ENCODE assay signal across 8 cellular contexts in the genomic region with DNA sequence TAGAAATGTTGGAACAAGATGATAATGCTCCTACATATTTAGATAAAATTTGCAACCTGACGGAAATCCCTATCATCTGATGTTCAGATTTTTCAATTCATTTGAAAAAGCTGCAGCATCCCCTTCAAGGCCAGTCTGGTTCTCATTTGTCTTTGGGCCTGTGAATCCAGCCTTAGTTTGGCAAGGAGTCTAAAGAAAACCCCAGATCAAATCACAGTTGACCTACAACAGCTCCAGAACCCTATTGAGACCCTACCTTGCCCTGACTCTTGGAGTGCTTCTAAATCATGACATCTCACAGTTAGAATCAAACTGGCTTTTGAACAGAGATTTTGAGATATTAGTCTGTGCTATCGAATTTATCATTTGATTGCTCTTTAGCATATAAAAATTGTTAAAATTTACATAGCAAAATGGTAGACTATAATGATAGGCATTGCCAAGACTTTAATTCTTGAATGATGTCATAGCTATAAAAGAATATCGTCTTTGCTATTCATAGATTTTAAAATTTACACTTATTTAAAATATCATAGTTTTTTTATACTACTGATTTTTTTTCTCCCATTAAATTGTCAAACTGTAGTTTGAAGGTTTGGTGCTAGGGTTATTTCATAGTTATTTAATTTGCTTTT. TPM values are rescaled to one million over a fixed set of nuclear protein-coding genes. Genes with fewer than 3 reads are reported as not detected.
DNase-seq lines count a peak whose midpoint lies in the region; ATAC-seq, FAIRE-seq and TF ChIP-seq lines count a peak whose summit lies in the region.

No MANE protein-coding gene starts in this region.

- no peak for ATAC-seq in SK-N-SH treated with all-trans-retinoic acid at 6 μM for 48 hours
- no peak for ATAC-seq in activated naive CD4-positive, alpha-beta T cell treated with anti-CD3 and anti-CD28 coated beads, Interleukin-2, amount 50 U/mL, for 72 hours
- ATAC-seq in GM21367 (IDR thresholded peaks at IDR 0.05; ENCODE audit: unreplicated experiment) = no peak

- peak overlapping the region; percentile 75; the same call in 1 of the 2 replicates for H3K9ac ChIP-seq in SK-N-SH
- peak overlapping the region; percentile 93 to 99 for H3K9ac ChIP-seq in kidney (ENCODE audit: low read length in 2 of 2)

- TF ChIP-seq RAD21 in SK-N-SH (IDR thresholded peaks at IDR 0.05; ENCODE audit: low read length) = no peak

- H3K36me3 Mint-ChIP-seq in activated naive CD4-positive, alpha-beta T cell treated with anti-CD3 and anti-CD28 coated beads, Interleukin-2, amount 50 U/mL, for 72 hours = peaks cover 7 to 19% of the 10 kb centered on the region in 2 donors

- peak overlapping the region; percentile 75 to 96 for H3K4me3 ChIP-seq in SK-N-SH (ENCODE audit: low read depth in 2 of 2, low read length in 1 of 2)
- H3K4me3 ChIP-seq in kidney (ENCODE audit: low read length in 2 of 2) = peak overlapping the region; percentile 95 to 96

- TF ChIP-seq CTCF in SK-N-SH (IDR thresholded peaks at IDR 0.05) (no peak), kidney (IDR thresholded peaks at IDR 0.05; ENCODE audit: borderline replicate concordance, extremely low read depth, insufficient read depth) (no peak)

- peaks cover 24% of the 10 kb centered on the region for H3F3A ChIP-seq in SK-N-SH (replicated peaks; ENCODE audit: insufficient read depth)

- H3K27ac ChIP-seq in SK-N-SH (ENCODE audit: low read depth in 2 of 2, low read length in 1 of 2) = no peak overlapping the region; a peak in 1 of 4 replicates
- H3K27ac ChIP-seq in kidney (ENCODE audit: low read depth in 2 of 2, low read length in 2 of 2) = peak overlapping the region; percentile 99

- FAIRE-seq in kidney (lab: Jason Lieb, UNC) = peak; percentile 35

- CTCF ChIA-PET in SK-N-SH (lab: Yijun Ruan, JAX) = interaction anchor here (0.6 to 3.4 kb wide), 9 partner anchors 24 to 606 kb away, joined by 3 to 33 read pairs (median 6); a partner anchor contains a TSS

- H3K4me2 ChIP-seq in SK-N-SH = peak overlapping the region; percentile 95

- H3K79me2 ChIP-seq in SK-N-SH (ENCODE audit: insufficient read depth) = peaks cover 31% of the 10 kb centered on the region

- no peaks in the 10 kb centered on the region for H3K36me3 ChIP-seq in SK-N-SH (replicated peaks in 1 of 2; ENCODE audit: control insufficient read depth in 1 of 2, insufficient read depth in 2 of 2, low read length in 1 of 2)
- H3K36me3 ChIP-seq in kidney (ENCODE audit: control insufficient read depth in 1 of 2, insufficient read depth in 2 of 2, low read length in 2 of 2) = no peaks in the 10 kb centered on the region

- peaks cover 8% of the 10 kb centered on the region; the same call in 1 of the 2 replicates for H4K20me1 ChIP-seq in SK-N-SH (ENCODE audit: insufficient read depth)

- intact Hi-C loops in kidney (cut with DNase I) = no loop called here

- H3K9me3 Mint-ChIP-seq in activated naive CD4-positive, alpha-beta T cell treated with anti-CD3 and anti-CD28 coated beads, Interleukin-2, amount 50 U/mL, for 72 hours = no peaks in the 10 kb centered on the region

- 66% methylated on average over 3 of the region's 3 CpGs for WGBS in SK-N-SH (ENCODE audit: low lambda C conversion rate)

- no peak for TF ChIP-seq EP300 in SK-N-SH (IDR thresholded peaks at IDR 0.05; ENCODE audit: borderline replicate concordance in 1 of 2, low read depth in 1 of 2, low read length in 1 of 2)

- peak overlapping the region; percentile 86 to 95 for H3K27ac Mint-ChIP-seq in activated naive CD4-positive, alpha-beta T cell treated with anti-CD3 and anti-CD28 coated beads, Interleukin-2, amount 50 U/mL, for 72 hours

- H3K4me1 ChIP-seq in SK-N-SH (ENCODE audit: control insufficient read depth in 1 of 2, insufficient read depth in 2 of 2, low read depth in 1 of 2, low read length in 1 of 2) (peaks cover 12 to 32% of the 10 kb centered on the region in 2 experiments; a peak in 3 of 4 replicates), kidney (ENCODE audit: control insufficient read depth in 1 of 2, insufficient read depth in 1 of 2, low read depth in 1 of 2, low read length in 2 of 2) (peaks cover 4 to 17% of the 10 kb centered on the region in 2 donors)

- DNase-seq in SK-N-SH (peak; percentile 16), kidney (no peak), superior temporal gyrus (ENCODE audit: extremely low spot score) (peak; percentile 50), KBM-7 (no peak)
- DNase-seq in activated naive CD4-positive, alpha-beta T cell treated with anti-CD3 and anti-CD28 coated beads, Interleukin-2, amount 50 U/mL, for 72 hours (ENCODE audit: low spot score in 2 of 2) = no peak
- DNase-seq in stimulated activated naive CD4-positive, alpha-beta T cell treated with Interleukin-2 at 50 U/mL for 16 hours (lab: John Stamatoyannopoulos, UW) = no peak

- H3K9me2 ChIP-seq in SK-N-SH = no peaks in the 10 kb centered on the region

- in situ Hi-C loops in KBM-7 (cut with MboI; ENCODE audit: low pct_unique_long_range_greater_than_20kb, low sequenced_read_pairs) = no loop called here

- peak overlapping the region; percentile 81; the same call in 1 of the 2 replicates for H2AFZ ChIP-seq in SK-N-SH (ENCODE audit: low read depth)

- H3K9me3 ChIP-seq in SK-N-SH (no peaks in the 10 kb centered on the region), kidney (ENCODE audit: control insufficient read depth in 1 of 2, low read length in 2 of 2) (no peaks in the 10 kb centered on the region)

- POLR2A ChIA-PET in SK-N-SH (lab: Yijun Ruan, JAX) = interaction anchor here (1.2 kb wide), 1 partner anchor 251 kb away, joined by 3 read pairs; a partner anchor contains a TSS

- H3K27me3 ChIP-seq in SK-N-SH (ENCODE audit: insufficient read depth) = no peaks in the 10 kb centered on the region

TF ChIP-seq in SK-N-SH, 30 proteins besides CTCF, POLR2A, EP300 and RAD21 (continues in another document):
- no peak for TF ChIP-seq SMC3 (IDR thresholded peaks at IDR 0.05; ENCODE audit: low read depth, low read length)
- TF ChIP-seq, protein P1, sequence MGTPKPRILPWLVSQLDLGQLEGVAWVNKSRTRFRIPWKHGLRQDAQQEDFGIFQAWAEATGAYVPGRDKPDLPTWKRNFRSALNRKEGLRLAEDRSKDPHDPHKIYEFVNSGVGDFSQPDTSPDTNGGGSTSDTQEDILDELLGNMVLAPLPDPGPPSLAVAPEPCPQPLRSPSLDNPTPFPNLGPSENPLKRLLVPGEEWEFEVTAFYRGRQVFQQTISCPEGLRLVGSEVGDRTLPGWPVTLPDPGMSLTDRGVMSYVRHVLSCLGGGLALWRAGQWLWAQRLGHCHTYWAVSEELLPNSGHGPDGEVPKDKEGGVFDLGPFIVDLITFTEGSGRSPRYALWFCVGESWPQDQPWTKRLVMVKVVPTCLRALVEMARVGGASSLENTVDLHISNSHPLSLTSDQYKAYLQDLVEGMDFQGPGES (IDR thresholded peaks at IDR 0.05; ENCODE audit: low read depth, low read length) = no peak
- TF ChIP-seq FOXJ3 (CRISPR knock-in tag; IDR thresholded peaks at IDR 0.05) = no peak
- TF ChIP-seq, protein P2, sequence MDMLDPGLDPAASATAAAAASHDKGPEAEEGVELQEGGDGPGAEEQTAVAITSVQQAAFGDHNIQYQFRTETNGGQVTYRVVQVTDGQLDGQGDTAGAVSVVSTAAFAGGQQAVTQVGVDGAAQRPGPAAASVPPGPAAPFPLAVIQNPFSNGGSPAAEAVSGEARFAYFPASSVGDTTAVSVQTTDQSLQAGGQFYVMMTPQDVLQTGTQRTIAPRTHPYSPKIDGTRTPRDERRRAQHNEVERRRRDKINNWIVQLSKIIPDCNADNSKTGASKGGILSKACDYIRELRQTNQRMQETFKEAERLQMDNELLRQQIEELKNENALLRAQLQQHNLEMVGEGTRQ (IDR thresholded peaks at IDR 0.05; ENCODE audit: borderline replicate concordance, low read depth, low read length) = no peak
- no peak for TF ChIP-seq RFX5 (IDR thresholded peaks at IDR 0.05; ENCODE audit: low read length)
- no peak for TF ChIP-seq TCF12 (IDR thresholded peaks at IDR 0.05)
- TF ChIP-seq CHD2 (IDR thresholded peaks at IDR 0.05; ENCODE audit: low read length, partially characterized antibody) = no peak
- no peak for TF ChIP-seq FOXM1 (IDR thresholded peaks at IDR 0.05; ENCODE audit: low read depth)

TF ChIP-seq in SK-N-SH treated with all-trans-retinoic acid at 6 μM for 48 hours, 23 proteins besides CTCF, POLR2A, EP300 and RAD21 (continues in another document):
- TF ChIP-seq ARNTL (CRISPR knock-in tag; IDR thresholded peaks at IDR 0.05; ENCODE audit: borderline replicate concordance, low read depth) = no peak
- no peak for TF ChIP-seq PPARA (CRISPR knock-in tag; IDR thresholded peaks at IDR 0.05; ENCODE audit: borderline replicate concordance)
- no peak for TF ChIP-seq ESRRG (CRISPR knock-in tag; IDR thresholded peaks at IDR 0.05)
- TF ChIP-seq ZFP30 (CRISPR knock-in tag; IDR thresholded peaks at IDR 0.05) = no peak
- TF ChIP-seq, protein P3, sequence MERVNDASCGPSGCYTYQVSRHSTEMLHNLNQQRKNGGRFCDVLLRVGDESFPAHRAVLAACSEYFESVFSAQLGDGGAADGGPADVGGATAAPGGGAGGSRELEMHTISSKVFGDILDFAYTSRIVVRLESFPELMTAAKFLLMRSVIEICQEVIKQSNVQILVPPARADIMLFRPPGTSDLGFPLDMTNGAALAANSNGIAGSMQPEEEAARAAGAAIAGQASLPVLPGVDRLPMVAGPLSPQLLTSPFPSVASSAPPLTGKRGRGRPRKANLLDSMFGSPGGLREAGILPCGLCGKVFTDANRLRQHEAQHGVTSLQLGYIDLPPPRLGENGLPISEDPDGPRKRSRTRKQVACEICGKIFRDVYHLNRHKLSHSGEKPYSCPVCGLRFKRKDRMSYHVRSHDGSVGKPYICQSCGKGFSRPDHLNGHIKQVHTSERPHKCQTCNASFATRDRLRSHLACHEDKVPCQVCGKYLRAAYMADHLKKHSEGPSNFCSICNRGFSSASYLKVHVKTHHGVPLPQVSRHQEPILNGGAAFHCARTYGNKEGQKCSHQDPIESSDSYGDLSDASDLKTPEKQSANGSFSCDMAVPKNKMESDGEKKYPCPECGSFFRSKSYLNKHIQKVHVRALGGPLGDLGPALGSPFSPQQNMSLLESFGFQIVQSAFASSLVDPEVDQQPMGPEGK (CRISPR knock-in tag; IDR thresholded peaks at IDR 0.05; ENCODE audit: borderline replicate concordance) = no peak
- TF ChIP-seq BACH2 (CRISPR knock-in tag; IDR thresholded peaks at IDR 0.05; ENCODE audit: borderline replicate concordance) = no peak
- no peak for TF ChIP-seq SNAI2 (CRISPR knock-in tag; IDR thresholded peaks at IDR 0.05)
- TF ChIP-seq ZNF70 (CRISPR knock-in tag; IDR thresholded peaks at IDR 0.05) = no peak

RNA-seq across cellular contexts. Expression of a gene that starts 2.2 kb away (rescaled TPM):
- polyA plus RNA-seq in SK-N-SH (2012; rRNA removed) (5.4 and 6.1 TPM in 2 replicates), kidney (ENCODE audit: insufficient read depth, low read depth, low replicate concordance) (36.6 TPM)
- 7.9 and 8.7 TPM in 2 replicates for polyA plus RNA-seq in SK-N-SH (2012; cell fraction: cytosol; rRNA removed)
- polyA plus RNA-seq in SK-N-SH (2012; cell fraction: nucleus; rRNA removed) = 3.9 and 6.1 TPM in 2 replicates
- total RNA-seq in activated naive CD4-positive, alpha-beta T cell treated with anti-CD3 and anti-CD28 coated beads, Interleukin-2, amount 50 U/mL, for 72 hours = 10 to 100 TPM; 28.1 to 33.1 TPM
- 67.3 TPM for total RNA-seq in kidney

Comparison
In these comparisons a context has a peak if more than half of its experiments do, and no peak if none do; other contexts are left out.
1. DNase-seq: peak in SK-N-SH (single experiment) and superior temporal gyrus (single experiment); none in activated naive CD4-positive, alpha-beta T cell treated with anti-CD3 and anti-CD28 coated beads, Interleukin-2, amount 50 U/mL, for 72 hours (0 of 2), kidney (single experiment), KBM-7 (single experiment) and stimulated activated naive CD4-positive, alpha-beta T cell treated with Interleukin-2 at 50 U/mL for 16 hours (single experiment).
2. H3K27ac ChIP-seq: peak in kidney (2 of 2); none in SK-N-SH (0 of 2).